In genomic region chr4:168515222-168516011, GRCh38 we compare ENCODE assay signal across 1 cellular context.
TF ChIP-seq lines count a peak whose summit lies in the region.

No MANE protein-coding gene starts in this region.

TF ChIP-seq in HepG2, 621 proteins besides CTCF, POLR2A, EP300 and RAD21 (continued from another document):
- TF ChIP-seq LRRFIP1 (CRISPR knock-in tag; conservative IDR thresholded peaks at IDR 0.05) = no peak
- no peak for TF ChIP-seq ZHX2 (IDR thresholded peaks at IDR 0.05; ENCODE audit: low read depth)
- TF ChIP-seq ZHX2 (CRISPR knock-in tag; IDR thresholded peaks at IDR 0.05; ENCODE audit: borderline replicate concordance) = no peak
- TF ChIP-seq PBX2 (CRISPR knock-in tag; IDR thresholded peaks at IDR 0.05) = no peak
- no peak for TF ChIP-seq CREM (IDR thresholded peaks at IDR 0.05)
- no peak for TF ChIP-seq CREM (CRISPR knock-in tag; IDR thresholded peaks at IDR 0.05)
- no peak for TF ChIP-seq ZFYVE20 (CRISPR knock-in tag; IDR thresholded peaks at IDR 0.05; ENCODE audit: borderline replicate concordance, low read depth)
- TF ChIP-seq SALL2 (CRISPR knock-in tag; IDR thresholded peaks at IDR 0.05) = no peak
- no peak for TF ChIP-seq GATAD2A (CRISPR knock-in tag; IDR thresholded peaks at IDR 0.05)
- TF ChIP-seq IKZF5 (CRISPR knock-in tag; IDR thresholded peaks at IDR 0.05) = no peak
- TF ChIP-seq SP2 (CRISPR knock-in tag; IDR thresholded peaks at IDR 0.05) = no peak
- TF ChIP-seq ZNF703 (CRISPR knock-in tag; IDR thresholded peaks at IDR 0.05; ENCODE audit: borderline replicate concordance) = no peak
- no peak for TF ChIP-seq SNAI1 (CRISPR knock-in tag; IDR thresholded peaks at IDR 0.05; ENCODE audit: borderline replicate concordance)
- no peak for TF ChIP-seq ZNF552 (CRISPR knock-in tag; IDR thresholded peaks at IDR 0.05; ENCODE audit: borderline replicate concordance)
- no peak for TF ChIP-seq NFKBIZ (CRISPR knock-in tag; IDR thresholded peaks at IDR 0.05)
- no peak for TF ChIP-seq POGK (CRISPR knock-in tag; conservative IDR thresholded peaks at IDR 0.05)
- no peak for TF ChIP-seq ZNF616 (CRISPR knock-in tag; IDR thresholded peaks at IDR 0.05; ENCODE audit: low read depth)
